Comparison of ENCODE assay signal across 28 cellular contexts in the genomic region with DNA sequence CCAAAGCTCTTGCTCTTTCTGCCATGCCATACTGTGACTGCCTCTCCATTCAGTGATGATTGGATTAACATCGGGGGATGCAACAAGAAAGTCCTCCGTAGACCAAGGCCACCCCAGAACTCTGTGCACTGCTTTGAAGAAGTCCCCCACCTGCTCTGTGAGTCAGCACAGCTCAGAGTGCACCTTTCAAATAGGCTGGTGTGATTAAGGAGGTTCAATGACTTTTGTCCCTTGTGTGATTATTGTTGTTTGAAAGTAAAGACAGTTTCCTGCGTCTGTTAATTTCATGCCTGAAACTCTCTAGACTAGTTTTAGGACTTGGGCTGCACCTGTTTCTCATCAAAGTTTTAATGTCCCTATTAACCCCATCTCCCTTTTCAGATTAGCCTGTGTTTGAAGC. TPM values are rescaled to one million over a fixed set of nuclear protein-coding genes. Genes with fewer than 3 reads are reported as not detected.
"Had no signal": no experiment of that assay in that cellular context is flagged by ENCODE, and none has a peak within 500 bp of the region (broad histone marks: within the 10 kb centered on the region; RNA-seq: fewer than 3 reads in every experiment).

No MANE protein-coding gene starts in this region.

- DNase-seq: islet precursor cell; left ventricle myocardium inferior; mesendoderm; naive B cell; natural killer cell; nephron progenitor cell; ovary; retina; right cardiac atrium; sigmoid colon; small intestine; spleen; stimulated activated CD4-positive, alpha-beta T cell treated with anti-CD3 and anti-CD28 coated beads, Interleukin-4, amount 100 ng/mL, for 24 hours; stimulated activated naive CD4-positive, alpha-beta T cell; tibial artery; upper lobe of right lung had no signal

- H3K9me3 ChIP-seq: left ventricle myocardium inferior, ovary, prostate gland, sigmoid colon, spleen, suprapubic skin, thoracic aorta, tibial artery, upper lobe of right lung had no signal

- ATAC-seq: natural killer cell; right cardiac atrium; stimulated activated effector memory CD8-positive, alpha-beta T cell treated with anti-CD3 and anti-CD28 coated beads, Interleukin-12 subunit alpha, Interleukin-12 subunit beta, amount 100 ng/mL, for 72 hours; upper lobe of right lung had no signal

- H3K4me1 ChIP-seq: left ventricle myocardium inferior, prostate gland, spleen, suprapubic skin, tibial artery, upper lobe of right lung had no signal

- H3K27me3 ChIP-seq: ovary, sigmoid colon, tibial artery had no signal

- H3K4me3 ChIP-seq: hepatocyte, left ventricle myocardium inferior, lung, ovary, prostate gland, sigmoid colon, spleen, suprapubic skin, thoracic aorta, tibial artery, upper lobe of right lung had no signal

- H3K27ac ChIP-seq: hepatocyte, left ventricle myocardium inferior, ovary, prostate gland, sigmoid colon, spleen, suprapubic skin, thoracic aorta, tibial artery, upper lobe of right lung had no signal

- H3K36me3 ChIP-seq: left ventricle myocardium inferior, ovary, prostate gland, sigmoid colon, spleen, suprapubic skin, thoracic aorta, tibial artery, upper lobe of right lung had no signal

RNA-seq across cellular contexts. Expression of gene DBX1, which starts 33.0 kb away (rescaled TPM):
- total RNA-seq: hepatocyte, kidney epithelial cell, left ventricle myocardium inferior, lower leg skin, lung, mesothelial cell of epicardium, mononuclear cell, natural killer cell, omental fat pad, ovary, prostate gland, right cardiac atrium, sigmoid colon, spleen, subcutaneous adipose tissue, suprapubic skin, thoracic aorta, upper lobe of right lung had no signal
